ENCODE assay signal across 18 cellular contexts in genomic region chr10:16948335-16948734, GRCh38.
A peak's percentile ranks its signal among the peaks of the same experiment; 100 is the strongest.
DNase-seq lines count a peak whose midpoint lies in the region; ATAC-seq and TF ChIP-seq lines count a peak whose summit lies in the region.
"Had no signal": no experiment of that assay in that cellular context is flagged by ENCODE, and none has a peak within 500 bp of the region (broad histone marks: within the 10 kb centered on the region; RNA-seq: fewer than 3 reads in every experiment).

No MANE protein-coding gene starts in this region.

- CTCF ChIA-PET in activated CD4-positive, alpha-beta memory T cell treated with anti-CD3 and anti-CD28 coated beads, Interleukin-2, amount 10 ng/mL, durations not matched to agents 7 days and 5 days (lab: Charles Lee), result no interaction called here

- H3K9me3 Mint-ChIP-seq in activated CD4-positive, alpha-beta memory T cell treated with anti-CD3 and anti-CD28 coated beads, Interleukin-2, amount 10 ng/mL, durations not matched to agents 7 days and 5 days, result no peaks in the 10 kb centered on the region
- H3K9me3 Mint-ChIP-seq in endothelial cell (ENCODE audit: unreplicated experiment), result no peaks in the 10 kb centered on the region
- H3K9me3 Mint-ChIP-seq: GM23338; stimulated activated naive CD8-positive, alpha-beta T cell treated with anti-CD3 and anti-CD28 coated beads, Interleukin-15, Interleukin-2, amounts not matched to agents 100 ng/mL and 50 ng/mL, for 24 hours had no signal

- ATAC-seq in HG03139 (IDR thresholded peaks at IDR 0.05; ENCODE audit: unreplicated experiment), result no peak
- ATAC-seq: body of pancreas, GM23338, left ventricle myocardium superior, upper lobe of right lung had no signal

- H3K36me3 Mint-ChIP-seq in activated CD4-positive, alpha-beta memory T cell treated with anti-CD3 and anti-CD28 coated beads, Interleukin-2, amount 10 ng/mL, durations not matched to agents 7 days and 5 days (ENCODE audit: low read depth), result no peaks in the 10 kb centered on the region
- peaks cover 15% of the 10 kb centered on the region for H3K36me3 Mint-ChIP-seq in endothelial cell (ENCODE audit: low read depth, unreplicated experiment)

- H3K4me1 Mint-ChIP-seq in activated CD4-positive, alpha-beta memory T cell treated with anti-CD3 and anti-CD28 coated beads, Interleukin-2, amount 10 ng/mL, durations not matched to agents 7 days and 5 days, result peaks cover 5% of the 10 kb centered on the region
- peaks cover 50% of the 10 kb centered on the region for H3K4me1 Mint-ChIP-seq in endothelial cell (ENCODE audit: unreplicated experiment)

- POLR2A ChIA-PET in activated CD4-positive, alpha-beta memory T cell treated with anti-CD3 and anti-CD28 coated beads, Interleukin-2, amount 10 ng/mL, durations not matched to agents 7 days and 5 days (lab: Charles Lee), result interaction anchor here (0.6 kb wide), 1 partner anchor 277 kb away, joined by 3 read pairs; no protein-coding TSS in a partner anchor

- no peak for TF ChIP-seq CTCF in endothelial cell (IDR thresholded peaks at IDR 0.05; ENCODE audit: unreplicated experiment)

- H3K27ac Mint-ChIP-seq in activated CD4-positive, alpha-beta memory T cell treated with anti-CD3 and anti-CD28 coated beads, Interleukin-2, amount 10 ng/mL, durations not matched to agents 7 days and 5 days, result no peak overlapping the region
- H3K27ac Mint-ChIP-seq in endothelial cell (ENCODE audit: unreplicated experiment), result no peak overlapping the region
- H3K27ac Mint-ChIP-seq: GM23338; IgD-negative memory B cell; stimulated activated naive CD8-positive, alpha-beta T cell treated with anti-CD3 and anti-CD28 coated beads, Interleukin-15, Interleukin-2, amounts not matched to agents 100 ng/mL and 50 ng/mL, for 24 hours had no signal

- H3K27me3 Mint-ChIP-seq in activated CD4-positive, alpha-beta memory T cell treated with anti-CD3 and anti-CD28 coated beads, Interleukin-2, amount 10 ng/mL, durations not matched to agents 7 days and 5 days, result no peaks in the 10 kb centered on the region
- H3K27me3 Mint-ChIP-seq in endothelial cell (ENCODE audit: unreplicated experiment), result peaks cover 10% of the 10 kb centered on the region
- H3K27me3 Mint-ChIP-seq: IgD-negative memory B cell; stimulated activated naive CD8-positive, alpha-beta T cell treated with anti-CD3 and anti-CD28 coated beads, Interleukin-15, Interleukin-2, amounts not matched to agents 100 ng/mL and 50 ng/mL, for 24 hours had no signal

- no peak overlapping the region for H3K4me3 Mint-ChIP-seq in activated CD4-positive, alpha-beta memory T cell treated with anti-CD3 and anti-CD28 coated beads, Interleukin-2, amount 10 ng/mL, durations not matched to agents 7 days and 5 days
- H3K4me3 Mint-ChIP-seq in endothelial cell (ENCODE audit: unreplicated experiment), result no peak overlapping the region
- H3K4me3 Mint-ChIP-seq: GM23338; IgD-negative memory B cell; stimulated activated naive CD8-positive, alpha-beta T cell treated with anti-CD3 and anti-CD28 coated beads, Interleukin-15, Interleukin-2, amounts not matched to agents 100 ng/mL and 50 ng/mL, for 24 hours had no signal

- peak; percentile 13 for DNase-seq in stimulated activated naive CD4-positive, alpha-beta T cell treated with Interleukin-2 at 50 U/mL for 16 hours (lab: John Stamatoyannopoulos, UW)
- DNase-seq in stimulated activated naive CD4-positive, alpha-beta T cell (lab: John Stamatoyannopoulos, UW), result no peak
- peak; percentile 28 for DNase-seq in activated CD4-positive, alpha-beta memory T cell treated with anti-CD3 and anti-CD28 coated beads, Interleukin-2, amount 10 ng/mL, durations not matched to agents 7 days and 5 days
- DNase-seq in central memory CD4-positive, alpha-beta T cell, result peak; percentile 69
- peak; percentile 24 to 29 for DNase-seq in stimulated activated CD8-positive, alpha-beta memory T cell treated with anti-CD3 and anti-CD28 coated beads, Interleukin-7, amount 100 ng/mL, for 4 hours (ENCODE audit: low read depth in 2 of 2)
- DNase-seq in endothelial cell (ENCODE audit: low spot score), result no peak
- no peak for DNase-seq in mucosa of gallbladder (ENCODE audit: low spot score)
- DNase-seq: activated naive CD4-positive, alpha-beta T cell; body of pancreas; left ventricle myocardium superior; NCI-H1694 treated with DMSO at 0.1 percent for 48 hours; NCI-H446; upper lobe of right lung; WERI-Rb-1 had no signal

Comparison
In these comparisons a context has a peak if more than half of its experiments do, and no peak if none do; other contexts are left out.
1. DNase-seq: peak in stimulated activated naive CD4-positive, alpha-beta T cell treated with Interleukin-2 at 50 U/mL for 16 hours (single experiment), activated CD4-positive, alpha-beta memory T cell treated with anti-CD3 and anti-CD28 coated beads, Interleukin-2, amount 10 ng/mL, durations not matched to agents 7 days and 5 days (single experiment), central memory CD4-positive, alpha-beta T cell (single experiment) and stimulated activated CD8-positive, alpha-beta memory T cell treated with anti-CD3 and anti-CD28 coated beads, Interleukin-7, amount 100 ng/mL, for 4 hours (2 of 2); none in stimulated activated naive CD4-positive, alpha-beta T cell (0 of 6), endothelial cell (single experiment) and mucosa of gallbladder (single experiment).